14 cellular contexts compared by ENCODE assay signal in genomic region chr14:39177168-39177545, GRCh38. TPM values are rescaled to one million over a fixed set of nuclear protein-coding genes. Genes with fewer than 3 reads are reported as not detected.
DNase-seq lines count a peak whose midpoint lies in the region; ATAC-seq and TF ChIP-seq lines count a peak whose summit lies in the region.
"Had no signal": no experiment of that assay in that cellular context is flagged by ENCODE, and none has a peak within 500 bp of the region (broad histone marks: within the 10 kb centered on the region; RNA-seq: fewer than 3 reads in every experiment).

No MANE protein-coding gene starts in this region.

- H3K4me3 Mint-ChIP-seq in activated naive CD4-positive, alpha-beta T cell treated with anti-CD3 and anti-CD28 coated beads for 36 hours = peak overlapping the region; percentile 40
- no peak overlapping the region for H3K4me3 Mint-ChIP-seq in T-helper 17 cell
- H3K4me3 Mint-ChIP-seq in glutamatergic neuron (ENCODE audit: unreplicated experiment) = peak overlapping the region; percentile 18
- H3K4me3 Mint-ChIP-seq in stimulated activated naive B cell treated with anti-CD40 and anti-IgM and Interleukin-4, amounts not matched to agents 10 μg/mL and 1 μg/mL and 100 μg/mL, for 72 hours = peak overlapping the region; percentile 44

- ATAC-seq in T-helper 17 cell = no peak
- no peak for ATAC-seq in stimulated activated naive B cell treated with anti-CD40 and anti-IgM and Interleukin-4, amounts not matched to agents 10 μg/mL and 1 μg/mL and 100 μg/mL, for 72 hours (replicated peaks)
- no peak for ATAC-seq in omental fat pad (ENCODE audit: low FRiP score)

- H3K27ac Mint-ChIP-seq in activated naive CD4-positive, alpha-beta T cell treated with anti-CD3 and anti-CD28 coated beads for 36 hours = peak overlapping the region; percentile 75
- peak overlapping the region; percentile 99 for H3K27ac Mint-ChIP-seq in T-helper 17 cell
- H3K27ac Mint-ChIP-seq in glutamatergic neuron (ENCODE audit: unreplicated experiment) = no peak overlapping the region
- H3K27ac Mint-ChIP-seq in stimulated activated naive B cell treated with anti-CD40 and anti-IgM and Interleukin-4, amounts not matched to agents 10 μg/mL and 1 μg/mL and 100 μg/mL, for 72 hours = no peak overlapping the region

- intact Hi-C loops in activated naive CD4-positive, alpha-beta T cell treated with anti-CD3 and anti-CD28 coated beads for 36 hours (cut with micrococcal nuclease) = no loop called here

- DNase-seq in activated naive CD4-positive, alpha-beta T cell treated with anti-CD3 and anti-CD28 coated beads for 36 hours = no peak
- DNase-seq in activated naive CD4-positive, alpha-beta T cell treated with Interleukin-2 at 50 U/mL for 16 hours = no peak
- DNase-seq in T-helper 17 cell (no peak), glutamatergic neuron (no peak), NOMO-1 (lab: John Stamatoyannopoulos, UW; ENCODE audit: unreplicated experiment in 2 of 2) (no peak), omental fat pad (ENCODE audit: low spot score) (no peak), Ammon's horn (ENCODE audit: low spot score) (no peak)
- DNase-seq in stimulated activated naive B cell treated with anti-CD40 and anti-IgM and Interleukin-4, amounts not matched to agents 10 μg/mL and 1 μg/mL and 100 μg/mL, for 72 hours = no peak
- DNase-seq: activated CD4-positive, alpha-beta T cell treated with anti-CD3 and anti-CD28 coated beads, Interleukin-2, amount 50 U/mL, for 4 hours; BE2C; hippocampal formation; NCI-H146; NCI-H69; thyroid gland had no signal

- H3K9me3 Mint-ChIP-seq in activated naive CD4-positive, alpha-beta T cell treated with anti-CD3 and anti-CD28 coated beads for 36 hours = no peaks in the 10 kb centered on the region
- H3K9me3 Mint-ChIP-seq in glutamatergic neuron (ENCODE audit: unreplicated experiment) = peaks cover 12% of the 10 kb centered on the region
- H3K9me3 Mint-ChIP-seq in stimulated activated naive B cell treated with anti-CD40 and anti-IgM and Interleukin-4, amounts not matched to agents 10 μg/mL and 1 μg/mL and 100 μg/mL, for 72 hours = no peaks in the 10 kb centered on the region

- CTCF ChIA-PET in activated naive CD4-positive, alpha-beta T cell treated with anti-CD3 and anti-CD28 coated beads for 36 hours (lab: Charles Lee) = no interaction called here

- peaks cover 39% of the 10 kb centered on the region for H3K4me1 Mint-ChIP-seq in activated naive CD4-positive, alpha-beta T cell treated with anti-CD3 and anti-CD28 coated beads for 36 hours (ENCODE audit: low read depth)
- peaks cover 23% of the 10 kb centered on the region for H3K4me1 Mint-ChIP-seq in T-helper 17 cell
- H3K4me1 Mint-ChIP-seq in glutamatergic neuron (ENCODE audit: low read depth, unreplicated experiment) = no peaks in the 10 kb centered on the region
- H3K4me1 Mint-ChIP-seq in stimulated activated naive B cell treated with anti-CD40 and anti-IgM and Interleukin-4, amounts not matched to agents 10 μg/mL and 1 μg/mL and 100 μg/mL, for 72 hours = peaks cover 9 to 27% of the 10 kb centered on the region in 2 donors

- peaks cover 40% of the 10 kb centered on the region for H3K36me3 Mint-ChIP-seq in activated naive CD4-positive, alpha-beta T cell treated with anti-CD3 and anti-CD28 coated beads for 36 hours (ENCODE audit: low read depth)
- peaks cover 5% of the 10 kb centered on the region for H3K36me3 Mint-ChIP-seq in T-helper 17 cell (ENCODE audit: low read depth)
- H3K36me3 Mint-ChIP-seq in glutamatergic neuron (ENCODE audit: unreplicated experiment) = no peaks in the 10 kb centered on the region
- peaks cover 27 to 36% of the 10 kb centered on the region in 2 donors for H3K36me3 Mint-ChIP-seq in stimulated activated naive B cell treated with anti-CD40 and anti-IgM and Interleukin-4, amounts not matched to agents 10 μg/mL and 1 μg/mL and 100 μg/mL, for 72 hours

- H3K9me3 ChIP-seq in T-helper 17 cell (ENCODE audit: control insufficient read depth, low read length, poor library complexity, severe bottlenecking) = no peaks in the 10 kb centered on the region
- H3K9me3 ChIP-seq: BE2C, thyroid gland had no signal

- no peaks in the 10 kb centered on the region for H3K27me3 Mint-ChIP-seq in activated naive CD4-positive, alpha-beta T cell treated with anti-CD3 and anti-CD28 coated beads for 36 hours (ENCODE audit: low read depth)
- H3K27me3 Mint-ChIP-seq in T-helper 17 cell = no peaks in the 10 kb centered on the region
- H3K27me3 Mint-ChIP-seq in glutamatergic neuron (ENCODE audit: unreplicated experiment) = peaks cover 2% of the 10 kb centered on the region
- H3K27me3 Mint-ChIP-seq in stimulated activated naive B cell treated with anti-CD40 and anti-IgM and Interleukin-4, amounts not matched to agents 10 μg/mL and 1 μg/mL and 100 μg/mL, for 72 hours = no peaks in the 10 kb centered on the region

- TF ChIP-seq CTCF in glutamatergic neuron (IDR thresholded peaks at IDR 0.05; ENCODE audit: partially characterized antibody, unreplicated experiment) (no peak), omental fat pad (IDR thresholded peaks at IDR 0.05) (no peak)

RNA-seq across cellular contexts. Expression of gene PNN, which starts 2.1 kb away (rescaled TPM):
- total RNA-seq in activated naive CD4-positive, alpha-beta T cell treated with anti-CD3 and anti-CD28 coated beads for 36 hours = 100 to 1,000 TPM in 1 of 2 experiments, 10 to 100 TPM in 1; 99.6 to 100 TPM
- total RNA-seq in T-helper 17 cell (100 to 1,000 TPM; 110 to 119 TPM), glutamatergic neuron (ENCODE audit: unreplicated experiment) (102 TPM), omental fat pad (10 to 100 TPM; 26.4 to 59.4 (median 37.7) TPM)

RNA-seq across cellular contexts. Expression of gene TRAPPC6B, which starts 7.0 kb away (rescaled TPM):
- 10 to 100 TPM; 19.8 TPM for total RNA-seq in activated naive CD4-positive, alpha-beta T cell treated with anti-CD3 and anti-CD28 coated beads for 36 hours
- total RNA-seq in T-helper 17 cell (10 to 100 TPM; 13.8 to 15.2 TPM), glutamatergic neuron (ENCODE audit: unreplicated experiment) (47.4 TPM), omental fat pad (10 to 100 TPM; 17.7 to 25.5 (median 19.5) TPM)

RNA-seq across cellular contexts. Expression of gene MIA2, which starts 56.6 kb away (rescaled TPM):
- 10 to 100 TPM; 19.9 to 20.9 TPM for total RNA-seq in activated naive CD4-positive, alpha-beta T cell treated with anti-CD3 and anti-CD28 coated beads for 36 hours
- total RNA-seq in T-helper 17 cell = 10 to 100 TPM; 22.2 to 23.4 TPM
- 9.7 TPM for total RNA-seq in glutamatergic neuron (ENCODE audit: unreplicated experiment)
- 10 to 100 TPM; 13.8 to 19.4 (median 16.7) TPM for total RNA-seq in omental fat pad

Comparison
In these comparisons a context has a peak if more than half of its experiments do, and no peak if none do; other contexts are left out.
1. H3K27ac Mint-ChIP-seq: peak in activated naive CD4-positive, alpha-beta T cell treated with anti-CD3 and anti-CD28 coated beads for 36 hours (single experiment) and T-helper 17 cell (single experiment); none in glutamatergic neuron (single experiment) and stimulated activated naive B cell treated with anti-CD40 and anti-IgM and Interleukin-4, amounts not matched to agents 10 μg/mL and 1 μg/mL and 100 μg/mL, for 72 hours (single experiment).